17 cellular contexts compared by ENCODE assay signal in genomic region chr16:3730161-3731125, GRCh38.
"Had no signal": no experiment of that assay in that cellular context is flagged by ENCODE, and none has a peak within 500 bp of the region (broad histone marks: within the 10 kb centered on the region; RNA-seq: fewer than 3 reads in every experiment).

No MANE protein-coding gene starts in this region.

- H3K4me1 Mint-ChIP-seq: activated CD4-positive, alpha-beta memory T cell treated with anti-CD3 and anti-CD28 coated beads, Interleukin-2, amount 10 ng/mL, durations not matched to agents 7 days and 5 days had no signal

- H3K27ac ChIP-seq: esophagus muscularis mucosa, neural progenitor cell, ovary, right lobe of liver, SJSA1, transverse colon had no signal

- H3K27me3 ChIP-seq: esophagus muscularis mucosa, neural progenitor cell, ovary, right lobe of liver, SJSA1, transverse colon had no signal

- DNase-seq: activated CD4-positive, alpha-beta memory T cell treated with anti-CD3 and anti-CD28 coated beads, Interleukin-2, amount 10 ng/mL, durations not matched to agents 7 days and 5 days; activated naive CD4-positive, alpha-beta T cell treated with Interleukin-2 at 50 U/mL for 16 hours; activated T-cell treated with anti-CD3 and anti-CD28 coated beads, Interleukin-2, amount 50 U/mL, for 24 hours; effector CD8-positive, alpha-beta T cell; immature natural killer cell; stimulated activated naive CD4-positive, alpha-beta T cell treated with Interleukin-2 at 50 U/mL for 16 hours; transverse colon had no signal

- H3K36me3 ChIP-seq: ovary had no signal

- H3K9me3 Mint-ChIP-seq: activated CD4-positive, alpha-beta memory T cell treated with anti-CD3 and anti-CD28 coated beads, Interleukin-2, amount 10 ng/mL, durations not matched to agents 7 days and 5 days; activated T-cell treated with anti-CD3 and anti-CD28 coated beads, Interleukin-2, amount 50 U/mL, for 24 hours; activated T-helper 2 cell treated with anti-CD3 and anti-CD28 coated beads, Interferon-gamma antibody, Interleukin-2, Interleukin-4, amounts not matched to agents 10 μg/mL and 5 μg/mL and 100 μg/mL, durations not matched to agents 14 hours and 24 hours and 36 hours; dendritic cell treated with granulocyte-macrophage colony-stimulating factor and Interleukin-4, amounts not matched to agents 40 ng/mL and 50 ng/mL, for 4 days; immature natural killer cell; memory B cell; neural progenitor cell; T-helper 1 cell treated with Interleukin-12 subunit alpha and Interleukin-12 subunit beta and Interleukin-4 antibody, amounts not matched to agents 30 μg/mL and 1 μg/mL, for 36 hours had no signal

- H3K4me2 ChIP-seq: neural progenitor cell, smooth muscle cell had no signal

- H3K9me3 ChIP-seq: esophagus muscularis mucosa, ovary, right lobe of liver, SJSA1, transverse colon had no signal

- H3K27me3 Mint-ChIP-seq: activated CD4-positive, alpha-beta memory T cell treated with anti-CD3 and anti-CD28 coated beads, Interleukin-2, amount 10 ng/mL, durations not matched to agents 7 days and 5 days; activated T-cell treated with anti-CD3 and anti-CD28 coated beads, Interleukin-2, amount 50 U/mL, for 24 hours; dendritic cell treated with granulocyte-macrophage colony-stimulating factor and Interleukin-4, amounts not matched to agents 40 ng/mL and 50 ng/mL, for 4 days; memory B cell had no signal

- H3K4me1 ChIP-seq: esophagus muscularis mucosa, neural progenitor cell, right lobe of liver, transverse colon had no signal

- H3K27ac Mint-ChIP-seq: activated CD4-positive, alpha-beta memory T cell treated with anti-CD3 and anti-CD28 coated beads, Interleukin-2, amount 10 ng/mL, durations not matched to agents 7 days and 5 days; activated T-cell treated with anti-CD3 and anti-CD28 coated beads, Interleukin-2, amount 50 U/mL, for 24 hours; activated T-helper 2 cell treated with anti-CD3 and anti-CD28 coated beads, Interferon-gamma antibody, Interleukin-2, Interleukin-4, amounts not matched to agents 10 μg/mL and 5 μg/mL and 100 μg/mL, durations not matched to agents 14 hours and 24 hours and 36 hours; dendritic cell treated with granulocyte-macrophage colony-stimulating factor and Interleukin-4, amounts not matched to agents 40 ng/mL and 50 ng/mL, for 4 days; memory B cell; neural progenitor cell; T-helper 1 cell treated with Interleukin-12 subunit alpha and Interleukin-12 subunit beta and Interleukin-4 antibody, amounts not matched to agents 30 μg/mL and 1 μg/mL, for 36 hours had no signal

- H2AFZ ChIP-seq: neural progenitor cell had no signal

- H3K4me3 Mint-ChIP-seq: activated CD4-positive, alpha-beta memory T cell treated with anti-CD3 and anti-CD28 coated beads, Interleukin-2, amount 10 ng/mL, durations not matched to agents 7 days and 5 days; activated T-cell treated with anti-CD3 and anti-CD28 coated beads, Interleukin-2, amount 50 U/mL, for 24 hours; dendritic cell treated with granulocyte-macrophage colony-stimulating factor and Interleukin-4, amounts not matched to agents 40 ng/mL and 50 ng/mL, for 4 days; memory B cell; neural progenitor cell; T-helper 1 cell treated with Interleukin-12 subunit alpha and Interleukin-12 subunit beta and Interleukin-4 antibody, amounts not matched to agents 30 μg/mL and 1 μg/mL, for 36 hours had no signal

- H3K4me3 ChIP-seq: esophagus muscularis mucosa, neural progenitor cell, ovary, right lobe of liver, SJSA1, smooth muscle cell, transverse colon had no signal
